Comparison of ENCODE assay signal across 28 cellular contexts in genomic region chr10:109783286-109783685, GRCh38.
"Had no signal": no experiment of that assay in that cellular context is flagged by ENCODE, and none has a peak within 500 bp of the region (broad histone marks: within the 10 kb centered on the region; RNA-seq: fewer than 3 reads in every experiment).

No MANE protein-coding gene starts in this region.

- H3K27ac ChIP-seq: neural progenitor cell, ovary, parathyroid adenoma, psoas muscle, right lobe of liver, sigmoid colon, suprapubic skin, testis, tibial artery, transverse colon, upper lobe of left lung, vagina had no signal

- H2AFZ ChIP-seq: neural progenitor cell, parathyroid adenoma had no signal

- H3K36me3 Mint-ChIP-seq: naive thymus-derived CD8-positive, alpha-beta T cell; natural killer cell treated with Interleukin-12 subunit alpha and Interleukin-12 subunit beta and Interleukin-15 and Interleukin-18, amount 100 ng/mL, for 72 hours; neural progenitor cell; stimulated activated memory B cell treated with anti-CD40 and anti-IgM and Interleukin-4, amounts not matched to agents 10 μg/mL and 1 μg/mL and 100 μg/mL, for 72 hours had no signal

- H3K27ac Mint-ChIP-seq: naive thymus-derived CD8-positive, alpha-beta T cell; natural killer cell treated with Interleukin-12 subunit alpha and Interleukin-12 subunit beta and Interleukin-15 and Interleukin-18, amount 100 ng/mL, for 72 hours; neural progenitor cell; progenitor cell of endocrine pancreas; stimulated activated memory B cell treated with anti-CD40 and anti-IgM and Interleukin-4, amounts not matched to agents 10 μg/mL and 1 μg/mL and 100 μg/mL, for 72 hours had no signal

- H3K9me3 Mint-ChIP-seq: naive thymus-derived CD8-positive, alpha-beta T cell; natural killer cell treated with Interleukin-12 subunit alpha and Interleukin-12 subunit beta and Interleukin-15 and Interleukin-18, amount 100 ng/mL, for 72 hours; neural progenitor cell; stimulated activated memory B cell treated with anti-CD40 and anti-IgM and Interleukin-4, amounts not matched to agents 10 μg/mL and 1 μg/mL and 100 μg/mL, for 72 hours; stimulated activated naive CD8-positive, alpha-beta T cell treated with anti-CD3 and anti-CD28 coated beads, Interleukin-15, amount 100 ng/mL, for 72 hours had no signal

- DNase-seq: naive thymus-derived CD8-positive, alpha-beta T cell; occipital lobe; ovary; posterior cingulate gyrus; psoas muscle; right cardiac atrium; right lobe of liver; sigmoid colon; small intestine; stimulated activated CD4-positive, alpha-beta T cell treated with anti-CD3 and anti-CD28 coated beads, Interleukin-1b, Interleukin-23, amount 100 ng/mL, for 48 hours; stimulated activated CD4-positive, alpha-beta T cell treated with anti-CD3 and anti-CD28 coated beads, Interleukin-4, amount 100 ng/mL, for 1 hour; stimulated activated CD4-positive, alpha-beta T cell treated with anti-CD3 and anti-CD28 coated beads, Interleukin-4, amount 100 ng/mL, for 4 hours; stimulated activated CD8-positive, alpha-beta memory T cell treated with anti-CD3 and anti-CD28 coated beads, Interleukin-4, amount 100 ng/mL, for 48 hours; stimulated activated naive CD4-positive, alpha-beta T cell; stimulated activated naive CD8-positive, alpha-beta T cell treated with anti-CD3 and anti-CD28 coated beads, Interleukin-15, amount 100 ng/mL, for 72 hours; stimulated activated naive CD8-positive, alpha-beta T cell treated with anti-CD3 and anti-CD28 coated beads, Interleukin-15, Interleukin-2, amounts not matched to agents 100 U/mL and 50 U/mL, for 24 hours; substantia nigra; testis; tibial artery; transverse colon; upper lobe of left lung had no signal

- H3K36me3 ChIP-seq: neural progenitor cell, ovary, right lobe of liver, sigmoid colon, suprapubic skin, tibial artery, transverse colon, upper lobe of left lung, vagina had no signal

- H3K4me1 ChIP-seq: parathyroid adenoma, psoas muscle, right lobe of liver, sigmoid colon, suprapubic skin, testis, tibial artery, transverse colon, upper lobe of left lung, vagina had no signal

- H3K4me3 Mint-ChIP-seq: naive thymus-derived CD8-positive, alpha-beta T cell; natural killer cell treated with Interleukin-12 subunit alpha and Interleukin-12 subunit beta and Interleukin-15 and Interleukin-18, amount 100 ng/mL, for 72 hours; neural progenitor cell; stimulated activated memory B cell treated with anti-CD40 and anti-IgM and Interleukin-4, amounts not matched to agents 10 μg/mL and 1 μg/mL and 100 μg/mL, for 72 hours; stimulated activated naive CD8-positive, alpha-beta T cell treated with anti-CD3 and anti-CD28 coated beads, Interleukin-15, amount 100 ng/mL, for 72 hours had no signal

- H3K4me3 ChIP-seq: neural progenitor cell, ovary, psoas muscle, right lobe of liver, sigmoid colon, suprapubic skin, testis, tibial artery, transverse colon, upper lobe of left lung, vagina had no signal

- H3K27me3 ChIP-seq: neural progenitor cell, ovary, right lobe of liver, sigmoid colon, suprapubic skin, testis, tibial artery, transverse colon, upper lobe of left lung, vagina had no signal

- H3K4me2 ChIP-seq: neural progenitor cell had no signal

- H3K9me3 ChIP-seq: ovary, psoas muscle, right lobe of liver, sigmoid colon, suprapubic skin, testis, tibial artery, transverse colon, upper lobe of left lung, vagina had no signal

- ATAC-seq: naive thymus-derived CD8-positive, alpha-beta T cell; natural killer cell treated with Interleukin-12 subunit alpha and Interleukin-12 subunit beta and Interleukin-15 and Interleukin-18, amount 100 ng/mL, for 72 hours; psoas muscle; right cardiac atrium; right lobe of liver; stimulated activated memory B cell treated with anti-CD40 and anti-IgM and Interleukin-4, amounts not matched to agents 10 μg/mL and 1 μg/mL and 100 μg/mL, for 72 hours; stimulated activated naive CD8-positive, alpha-beta T cell treated with anti-CD3 and anti-CD28 coated beads, Interleukin-15, amount 100 ng/mL, for 72 hours; stimulated activated naive CD8-positive, alpha-beta T cell treated with anti-CD3 and anti-CD28 coated beads, Interleukin-15, Interleukin-2, amounts not matched to agents 100 U/mL and 50 U/mL, for 24 hours had no signal

- H3K9ac ChIP-seq: neural progenitor cell, parathyroid adenoma had no signal

- H3K4me1 Mint-ChIP-seq: naive thymus-derived CD8-positive, alpha-beta T cell; neural progenitor cell; stimulated activated memory B cell treated with anti-CD40 and anti-IgM and Interleukin-4, amounts not matched to agents 10 μg/mL and 1 μg/mL and 100 μg/mL, for 72 hours; stimulated activated naive CD8-positive, alpha-beta T cell treated with anti-CD3 and anti-CD28 coated beads, Interleukin-15, amount 100 ng/mL, for 72 hours had no signal

- H3K27me3 Mint-ChIP-seq: progenitor cell of endocrine pancreas had no signal

- H3K79me2 ChIP-seq: parathyroid adenoma had no signal
